9 cellular contexts compared by ENCODE assay signal in genomic region chr17:40561294-40561870, GRCh38. TPM values are rescaled to one million over a fixed set of nuclear protein-coding genes. Genes with fewer than 3 reads are reported as not detected.
A peak's percentile ranks its signal among the peaks of the same experiment; 100 is the strongest.
DNase-seq lines count a peak whose midpoint lies in the region; ATAC-seq, FAIRE-seq and TF ChIP-seq lines count a peak whose summit lies in the region.
"Had no signal": no experiment of that assay in that cellular context is flagged by ENCODE, and none has a peak within 500 bp of the region (broad histone marks: within the 10 kb centered on the region; RNA-seq: fewer than 3 reads in every experiment).

No MANE protein-coding gene starts in this region.

- no peaks in the 10 kb centered on the region for H3K9me3 Mint-ChIP-seq in Calu3 (ENCODE audit: low read depth, unreplicated experiment)
- H3K9me3 Mint-ChIP-seq in effector memory CD8-positive, alpha-beta T cell, result no peaks in the 10 kb centered on the region

- FAIRE-seq in urothelium cell line (lab: Jason Lieb, UNC), result no peak

- peaks cover 99% of the 10 kb centered on the region for H3K27me3 Mint-ChIP-seq in Calu3 (ENCODE audit: unreplicated experiment)
- no peaks in the 10 kb centered on the region for H3K27me3 Mint-ChIP-seq in effector memory CD8-positive, alpha-beta T cell

- H3K36me3 Mint-ChIP-seq in Calu3 (ENCODE audit: insufficient read depth, unreplicated experiment), result no peaks in the 10 kb centered on the region
- peaks cover 57% of the 10 kb centered on the region for H3K36me3 Mint-ChIP-seq in effector memory CD8-positive, alpha-beta T cell (ENCODE audit: insufficient read depth)

- ATAC-seq in GM21360 (IDR thresholded peaks at IDR 0.05; ENCODE audit: unreplicated experiment) (peak; percentile 3), HG03378 (IDR thresholded peaks at IDR 0.05; ENCODE audit: unreplicated experiment) (peak; percentile 20), omental fat pad (ENCODE audit: low FRiP score) (no peak)
- ATAC-seq in effector memory CD8-positive, alpha-beta T cell (replicated peaks), result no peak

- DNase-seq in Calu3, result no peak
- no peak for DNase-seq in effector memory CD8-positive, alpha-beta T cell
- no peak for DNase-seq in LoVo (ENCODE audit: low spot score)
- no peak for DNase-seq in urothelium cell line (ENCODE audit: low spot score)
- DNase-seq in NCI-H510A (lab: John Stamatoyannopoulos, UW), result no peak
- DNase-seq in omental fat pad (ENCODE audit: low spot score), result no peak

- CTCF ChIA-PET in Calu3 (lab: Charles Lee), result interaction anchor here (0.6 to 68.2 kb wide), 35 partner anchors 9 to 902 kb away, joined by 3 to 4142 read pairs (median 9); partner anchors contain the start of genes GSDMB, IGFBP4, PSMD3 and TOP2A

- peak overlapping the region; percentile 2 for H3K27ac Mint-ChIP-seq in Calu3 (ENCODE audit: unreplicated experiment)
- H3K27ac Mint-ChIP-seq in effector memory CD8-positive, alpha-beta T cell, result peak overlapping the region; percentile 94 to 97

- intact Hi-C loops in Calu3 (cut with micrococcal nuclease; ENCODE audit: unreplicated experiment), result loop anchor here (2.0 kb wide), 2 partner anchors 53 to 259 kb away; no protein-coding TSS in a partner anchor

- TF ChIP-seq CTCF in Calu3 (IDR thresholded peaks at IDR 0.05; ENCODE audit: unreplicated experiment) (no peak), omental fat pad (IDR thresholded peaks at IDR 0.05) (no peak)

- peak overlapping the region; percentile 47 for H3K4me3 Mint-ChIP-seq in Calu3 (ENCODE audit: low read depth, unreplicated experiment)
- peak overlapping the region; percentile 87 to 90 for H3K4me3 Mint-ChIP-seq in effector memory CD8-positive, alpha-beta T cell

- no TSS peak for BruUV-seq in Calu3 (replicated peaks; lab: Mats Ljungman, UMichigan)

- H3K4me1 Mint-ChIP-seq in Calu3 (ENCODE audit: low read depth, unreplicated experiment), result peaks cover 17% of the 10 kb centered on the region
- peaks cover 65 to 74% of the 10 kb centered on the region in 2 donors for H3K4me1 Mint-ChIP-seq in effector memory CD8-positive, alpha-beta T cell (ENCODE audit: low read depth in 2 of 2)

RNA-seq across cellular contexts. Expression of gene CCR7, which starts 3.9 kb away (rescaled TPM):
- total RNA-seq in Calu3 (2022) (not detected in 2 replicates), omental fat pad (1 to 10 TPM in 1 of 4 donors, under 1 TPM in 1, not detected in 2; 0.37 to 1.9 TPM)

RNA-seq across cellular contexts. Expression of gene TNS4, which starts 60.0 kb away (rescaled TPM):
- total RNA-seq in Calu3 (2022) (0.21 and 0.44 TPM in 2 replicates), omental fat pad (1 to 10 TPM in 2 of 4 donors, not detected in 2; 1.8 to 2.1 TPM)
- total RNA-seq: dorsolateral prefrontal cortex had no signal

Comparison
In these comparisons a context has a peak if more than half of its experiments do, and no peak if none do; other contexts are left out.
1. ATAC-seq: peak in GM21360 (single experiment) and HG03378 (single experiment); none in effector memory CD8-positive, alpha-beta T cell (single experiment) and omental fat pad (single experiment).